In the genomic region with DNA sequence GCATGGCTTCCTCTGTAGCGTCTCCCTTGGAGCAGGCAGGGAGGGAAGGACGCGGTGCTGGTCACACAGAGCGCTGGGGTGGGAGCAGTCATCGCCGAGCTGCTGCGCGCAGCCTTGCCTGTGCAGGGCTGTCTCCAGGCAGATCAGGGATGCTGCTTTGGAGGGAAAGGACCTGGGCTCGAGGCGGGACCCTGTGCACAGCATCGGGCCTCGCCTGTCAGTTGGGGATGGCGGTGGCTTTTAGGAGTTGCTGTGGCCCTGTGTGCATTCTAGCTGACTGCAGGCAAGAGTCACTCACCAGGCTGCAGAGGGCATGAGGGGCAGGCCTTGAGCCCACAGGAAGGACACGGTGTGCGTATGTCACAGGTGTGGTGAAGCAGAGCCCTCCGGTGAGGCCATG, we compare ENCODE assay signal across 26 cellular contexts. TPM values are rescaled to one million over a fixed set of nuclear protein-coding genes. Genes with fewer than 3 reads are reported as not detected.
A peak's percentile ranks its signal among the peaks of the same experiment; 100 is the strongest.
DNase-seq lines count a peak whose midpoint lies in the region; ATAC-seq, FAIRE-seq and TF ChIP-seq lines count a peak whose summit lies in the region.
"Had no signal": no experiment of that assay in that cellular context is flagged by ENCODE, and none has a peak within 500 bp of the region (broad histone marks: within the 10 kb centered on the region; RNA-seq: fewer than 3 reads in every experiment).

No MANE protein-coding gene starts in this region.

- TF ChIP-seq CTCF in Peyer's patch (IDR thresholded peaks at IDR 0.05) (no peak), HepG2 (CRISPR knock-in tag; IDR thresholded peaks at IDR 0.05) (no peak), spleen (IDR thresholded peaks at IDR 0.05 in 8 of 11, conservative IDR thresholded peaks at IDR 0.05 in 3 of 11) (no peak), PC-9 (conservative IDR thresholded peaks at IDR 0.05) (no peak), SK-N-SH (IDR thresholded peaks at IDR 0.05) (no peak)

- POLR2A ChIA-PET in HepG2 (lab: Yijun Ruan, JAX), result interaction anchor here (1.4 kb wide), 1 partner anchor 10 kb away, joined by 3 read pairs; a partner anchor contains a TSS
- POLR2A ChIA-PET in PC-9 (lab: Charles Lee; ENCODE audit: unreplicated experiment), result no interaction called here
- POLR2A ChIA-PET in SK-N-SH (lab: Yijun Ruan, JAX), result no interaction called here

- H3K79me2 ChIP-seq in HepG2 (ENCODE audit: insufficient read depth, low read length) (no peaks in the 10 kb centered on the region), PC-9 (ENCODE audit: low read depth) (peaks cover 4% of the 10 kb centered on the region; the same call in 1 of the 2 replicates), SK-N-SH (ENCODE audit: insufficient read depth) (peaks cover 4% of the 10 kb centered on the region; the same call in 1 of the 2 replicates)

- no TSS peak for BruUV-seq in HepG2 (replicated peaks; lab: Mats Ljungman, UMichigan)
- BruUV-seq in PC-9 (replicated peaks; lab: Mats Ljungman, UMichigan), result no TSS peak

- WGBS in HepG2 (ENCODE audit: low lambda C conversion rate), result 96% methylated on average over 15 of the region's 16 CpGs
- WGBS in spleen, 5 donors, result 87 to 98% (median 90%) methylated on average over 11 to 16 of the region's 16 CpGs
- 91% methylated on average over 9 of the region's 16 CpGs for WGBS in SK-N-SH (ENCODE audit: low lambda C conversion rate)

- intact Hi-C loops in Right ventricle myocardium superior (cut with DNase I) (no loop called here), Right ventricle myocardium inferior (cut with DNase I) (no loop called here), HepG2 (cut with micrococcal nuclease; ENCODE audit: unreplicated experiment) (no loop called here), spleen (cut with DNase I; ENCODE audit: low total_unique reads) (no loop called here), PC-9 (cut with micrococcal nuclease; ENCODE audit: unreplicated experiment) (no loop called here)

- CTCF ChIA-PET in HepG2 (lab: Yijun Ruan, JAX; ENCODE audit: low intra/inter-chr PET ratio, low total read pairs), result no interaction called here
- CTCF ChIA-PET in PC-9 (lab: Charles Lee), result no interaction called here
- CTCF ChIA-PET in SK-N-SH (lab: Yijun Ruan, JAX), result no interaction called here

- H4K20me1 ChIP-seq in HepG2 (ENCODE audit: insufficient read depth, low read length) (peaks cover 4% of the 10 kb centered on the region; the same call in 1 of the 2 replicates), PC-9 (ENCODE audit: insufficient read depth) (peaks cover 19% of the 10 kb centered on the region), SK-N-SH (ENCODE audit: insufficient read depth) (0 out of 2 replicates have a peak, but pooled peaks cover under 1% of the 10 kb centered on the region)

- no peak for TF ChIP-seq RAD21 in HepG2 (CRISPR knock-in tag; IDR thresholded peaks at IDR 0.05)
- no peak for TF ChIP-seq RAD21 in SK-N-SH (IDR thresholded peaks at IDR 0.05; ENCODE audit: low read length)

- no peaks in the 10 kb centered on the region for H3K27me3 ChIP-seq in Peyer's patch
- H3K27me3 ChIP-seq in HepG2 (ENCODE audit: control insufficient read depth in 1 of 2, insufficient read depth in 2 of 2, low read length in 2 of 2), result no peaks in the 10 kb centered on the region
- no peaks in the 10 kb centered on the region for H3K27me3 ChIP-seq in spleen (replicated peaks in 1 of 7)
- H3K27me3 ChIP-seq in PC-9 (ENCODE audit: insufficient read depth, low read depth), result no peaks in the 10 kb centered on the region
- H3K27me3 ChIP-seq in SK-N-SH (ENCODE audit: insufficient read depth), result no peaks in the 10 kb centered on the region

- H3K4me1 ChIP-seq in Peyer's patch (peaks cover 4 to 43% (median 18%) of the 10 kb centered on the region in 4 donors), HepG2 (ENCODE audit: insufficient read depth, low read length) (peaks cover 22% of the 10 kb centered on the region), spleen (peaks cover 5 to 37% (median 16%) of the 10 kb centered on the region in 6 donors), PC-9 (replicated peaks; ENCODE audit: insufficient read depth) (no peaks in the 10 kb centered on the region), SK-N-SH (ENCODE audit: control insufficient read depth in 1 of 2, insufficient read depth in 2 of 2, low read depth in 1 of 2, low read length in 1 of 2) (peaks cover 0 to 3% of the 10 kb centered on the region in 2 experiments; a peak in 1 of 4 replicates)

- TF ChIP-seq POLR2A in Peyer's patch (IDR thresholded peaks at IDR 0.05) (no peak), HepG2 (IDR thresholded peaks at IDR 0.05; ENCODE audit: insufficient read depth in 1 of 2, low read depth in 2 of 2, low read length in 2 of 2) (no peak), spleen (IDR thresholded peaks at IDR 0.05) (no peak)

- DNase-seq in Right ventricle myocardium superior (peak; percentile 21), Right ventricle myocardium inferior (ENCODE audit: missing footprints) (no peak), Peyer's patch (no peak), HepG2 (ENCODE audit: low spot score) (no peak), spleen (peak; percentile 70), PC-9 (no peak), COR-L47 (lab: John Stamatoyannopoulos, UW) (no peak), SK-N-SH (no peak)
- DNase-seq: ACHN; CD4-positive, alpha-beta memory T cell; KG1; MM.1S; NCI-H2029; NCI-H446 treated with DMSO at 0.1 percent for 48 hours; NCI-H82; NK-92 treated with Interleukin-12 subunit alpha and Interleukin-12 subunit beta, amount 100 ng/mL, for 24 hours; PC-3; RPMI8226; SHP77 treated with DMSO at 0.1 percent for 48 hours; SW 1271 had no signal

- H3K27ac ChIP-seq in Peyer's patch (peak overlapping the region in 3 of 4 donors; percentile 63 to 94 (median 85)), HepG2 (ENCODE audit: extremely low read length, insufficient read depth, low read length) (no peak overlapping the region), spleen (no peak overlapping the region), PC-9 (no peak overlapping the region), SK-N-SH (ENCODE audit: low read depth in 2 of 2, low read length in 1 of 2) (no peak overlapping the region)
- H3K27ac ChIP-seq: 22Rv1 had no signal

- H3K4me3 ChIP-seq in Peyer's patch, result peak overlapping the region in 1 of 4 donors; percentile 36
- H3K4me3 ChIP-seq in HepG2 (replicated peaks in 1 of 3; ENCODE audit: insufficient read depth in 1 of 3, low read depth in 2 of 3, low read length in 3 of 3), result no peak overlapping the region
- no peak overlapping the region for H3K4me3 ChIP-seq in spleen
- no peak overlapping the region for H3K4me3 ChIP-seq in PC-9
- no peak overlapping the region for H3K4me3 ChIP-seq in SK-N-SH (ENCODE audit: low read depth in 2 of 2, low read length in 1 of 2)

- H2AFZ ChIP-seq in HepG2 (ENCODE audit: low read length), result no peak overlapping the region
- no peak overlapping the region for H2AFZ ChIP-seq in PC-9
- H2AFZ ChIP-seq in SK-N-SH (ENCODE audit: low read depth), result no peak overlapping the region

- ATAC-seq in Right ventricle myocardium superior (ENCODE audit: poor library complexity) (no peak), Right ventricle myocardium inferior (no peak), HepG2 (no peak)
- ATAC-seq: PC-3 had no signal

- in situ Hi-C loops in HepG2 (cut with HindIII; ENCODE audit: extremely low pct_ligation_motif_present, low pct_unique_long_range_greater_than_20kb), result no loop called here

- H3K9me2 ChIP-seq in PC-9 (ENCODE audit: insufficient read depth) (no peaks in the 10 kb centered on the region), SK-N-SH (no peaks in the 10 kb centered on the region)

- H3K9me3 ChIP-seq in Peyer's patch (no peaks in the 10 kb centered on the region), HepG2 (ENCODE audit: low read length) (no peaks in the 10 kb centered on the region), spleen (no peaks in the 10 kb centered on the region), PC-9 (ENCODE audit: insufficient read depth, low read depth) (no peaks in the 10 kb centered on the region), SK-N-SH (no peaks in the 10 kb centered on the region)
- H3K9me3 ChIP-seq: Caco-2 had no signal

- H3F3A ChIP-seq in PC-9 (ENCODE audit: insufficient read depth, low read depth) (no peaks in the 10 kb centered on the region), SK-N-SH (replicated peaks; ENCODE audit: insufficient read depth) (no peaks in the 10 kb centered on the region)

- peaks cover 0 to 75% (median 0%) of the 10 kb centered on the region in 3 donors for H3K36me3 ChIP-seq in Peyer's patch
- H3K36me3 ChIP-seq in HepG2 (replicated peaks in 1 of 2; ENCODE audit: control insufficient read depth in 1 of 2, insufficient read depth in 2 of 2, low read length in 2 of 2), result peaks cover 47 to 77% of the 10 kb centered on the region in 2 experiments
- H3K36me3 ChIP-seq in spleen, result peaks cover 0 to 98% (median 78%) of the 10 kb centered on the region in 6 donors
- H3K36me3 ChIP-seq in PC-9 (ENCODE audit: low read depth), result no peaks in the 10 kb centered on the region
- peaks cover 0 to 55% of the 10 kb centered on the region in 2 experiments for H3K36me3 ChIP-seq in SK-N-SH (replicated peaks in 1 of 2; ENCODE audit: control insufficient read depth in 1 of 2, insufficient read depth in 2 of 2, low read length in 1 of 2)

- no peak overlapping the region for H3K4me2 ChIP-seq in HepG2 (ENCODE audit: low read depth, low read length)
- H3K4me2 ChIP-seq in PC-9, result no peak overlapping the region
- no peak overlapping the region for H3K4me2 ChIP-seq in SK-N-SH

- H3K9ac ChIP-seq in HepG2 (ENCODE audit: insufficient read depth, low read depth, low read length) (no peak overlapping the region), SK-N-SH (no peak overlapping the region)

- TF ChIP-seq EP300 in HepG2 (IDR thresholded peaks at IDR 0.05; ENCODE audit: low read depth in 2 of 2, low read length in 2 of 2) (no peak), HepG2 (CRISPR knock-in tag; IDR thresholded peaks at IDR 0.05; ENCODE audit: borderline replicate concordance) (no peak), SK-N-SH (IDR thresholded peaks at IDR 0.05; ENCODE audit: borderline replicate concordance in 1 of 2, low read depth in 1 of 2, low read length in 1 of 2) (no peak)

- FAIRE-seq in HepG2 (lab: Jason Lieb, UNC), result no peak
- FAIRE-seq: G401.6, GM12891, H1, HTR-8/SVneo had no signal

RNA-seq across cellular contexts. Expression of a gene that starts 10.1 kb away (rescaled TPM):
- total RNA-seq in Right ventricle myocardium superior, result 15.5 TPM
- total RNA-seq in Right ventricle myocardium inferior, result 17.0 TPM
- total RNA-seq in Peyer's patch, result 100 to 1,000 TPM in 2 of 4 donors, 10 to 100 TPM in 2; 94.6 to 120 (median 108) TPM
- 23.5 and 30.6 TPM in 2 replicates for total RNA-seq in HepG2 (2016; rRNA removed; fragmentation: Illumina TruSeq; extraction: Trizol)
- 13.8 and 14.5 TPM in 2 replicates for total RNA-seq in HepG2 (2016; cell fraction: cytosol; rRNA removed; fragmentation: Illumina TruSeq; extraction: Trizol; ENCODE audit: low read depth)
- total RNA-seq in HepG2 (2016; cell fraction: insoluble cytoplasmic fraction; rRNA removed; fragmentation: Illumina TruSeq; extraction: Trizol), result 22.1 and 29.1 TPM in 2 replicates
- total RNA-seq in HepG2 (2016; cell fraction: membrane; rRNA removed; fragmentation: Illumina TruSeq; extraction: Trizol), result 23.0 and 24.3 TPM in 2 replicates
- 19.3 and 21.6 TPM in 2 replicates for total RNA-seq in HepG2 (2016; cell fraction: nucleus; rRNA removed; fragmentation: Illumina TruSeq; extraction: Trizol)
- polyA plus RNA-seq in HepG2 (2011; rRNA removed), result 14.9 and 16.5 TPM in 2 replicates
- 11.3 and 15.5 TPM in 2 replicates for polyA plus RNA-seq in HepG2 (2011; cell fraction: cytosol; rRNA removed)
- 31.3 and 34.0 TPM in 2 replicates for polyA plus RNA-seq in HepG2 (2011; cell fraction: nucleus; rRNA removed)
- 16.6 and 17.2 TPM in 2 replicates for polyA plus RNA-seq in HepG2 (2012)
- polyA plus RNA-seq in HepG2 (2016; cell fraction: cytosol; fragmentation: Illumina TruSeq; extraction: Trizol; ENCODE audit: low read depth), result 6.9 and 9.7 TPM in 2 replicates
- 21.8 and 22.0 TPM in 2 replicates for polyA plus RNA-seq in HepG2 (2016; cell fraction: insoluble cytoplasmic fraction; fragmentation: Illumina TruSeq; extraction: Trizol; ENCODE audit: low read depth)
- 11.2 and 13.0 TPM in 2 replicates for polyA plus RNA-seq in HepG2 (2016; cell fraction: membrane; fragmentation: Illumina TruSeq; extraction: Trizol; ENCODE audit: low read depth)
- 37.2 and 38.9 TPM in 2 replicates for polyA plus RNA-seq in HepG2 (2016; cell fraction: nucleus; fragmentation: Illumina TruSeq; extraction: Trizol; ENCODE audit: insufficient read depth, low read depth)
- polyA minus RNA-seq in HepG2 (2011; rRNA and poly(A)+ RNA removed; ENCODE audit: low replicate concordance), result 46.7 and 47.0 TPM in 2 replicates
- 22.4 and 32.0 TPM in 2 replicates for polyA minus RNA-seq in HepG2 (2011; cell fraction: cytosol; rRNA and poly(A)+ RNA removed)
- 35.9 and 36.8 TPM in 2 replicates for polyA minus RNA-seq in HepG2 (2011; cell fraction: nucleus; rRNA and poly(A)+ RNA removed)
- 10 to 100 TPM; 39.9 to 68.1 (median 50.0) TPM for total RNA-seq in spleen
- polyA plus RNA-seq in spleen, result 10 to 100 TPM; 35.4 to 50.2 (median 45.9) TPM
- total RNA-seq in PC-9 (2021), result 34.0 and 42.3 TPM in 2 replicates
- 14.9 and 18.8 TPM in 2 replicates for polyA plus RNA-seq in SK-N-SH (2012; rRNA removed)
- polyA plus RNA-seq in SK-N-SH (2012; cell fraction: cytosol; rRNA removed), result 9.1 and 11.1 TPM in 2 replicates
- 25.9 and 33.9 TPM in 2 replicates for polyA plus RNA-seq in SK-N-SH (2012; cell fraction: nucleus; rRNA removed)

Comparison
In these comparisons a context has a peak if more than half of its experiments do, and no peak if none do; other contexts are left out.
1. DNase-seq: peak in Right ventricle myocardium superior (single experiment) and spleen (single experiment); none in Right ventricle myocardium inferior (single experiment), Peyer's patch (0 of 3), HepG2 (single experiment), PC-9 (0 of 2), COR-L47 (single experiment) and SK-N-SH (single experiment).
2. H3K27ac ChIP-seq: peak in Peyer's patch (3 of 4); none in HepG2 (single experiment), spleen (0 of 8), PC-9 (single experiment) and SK-N-SH (0 of 2).